Comparison of ENCODE assay signal across 8 cellular contexts in the genomic region with DNA sequence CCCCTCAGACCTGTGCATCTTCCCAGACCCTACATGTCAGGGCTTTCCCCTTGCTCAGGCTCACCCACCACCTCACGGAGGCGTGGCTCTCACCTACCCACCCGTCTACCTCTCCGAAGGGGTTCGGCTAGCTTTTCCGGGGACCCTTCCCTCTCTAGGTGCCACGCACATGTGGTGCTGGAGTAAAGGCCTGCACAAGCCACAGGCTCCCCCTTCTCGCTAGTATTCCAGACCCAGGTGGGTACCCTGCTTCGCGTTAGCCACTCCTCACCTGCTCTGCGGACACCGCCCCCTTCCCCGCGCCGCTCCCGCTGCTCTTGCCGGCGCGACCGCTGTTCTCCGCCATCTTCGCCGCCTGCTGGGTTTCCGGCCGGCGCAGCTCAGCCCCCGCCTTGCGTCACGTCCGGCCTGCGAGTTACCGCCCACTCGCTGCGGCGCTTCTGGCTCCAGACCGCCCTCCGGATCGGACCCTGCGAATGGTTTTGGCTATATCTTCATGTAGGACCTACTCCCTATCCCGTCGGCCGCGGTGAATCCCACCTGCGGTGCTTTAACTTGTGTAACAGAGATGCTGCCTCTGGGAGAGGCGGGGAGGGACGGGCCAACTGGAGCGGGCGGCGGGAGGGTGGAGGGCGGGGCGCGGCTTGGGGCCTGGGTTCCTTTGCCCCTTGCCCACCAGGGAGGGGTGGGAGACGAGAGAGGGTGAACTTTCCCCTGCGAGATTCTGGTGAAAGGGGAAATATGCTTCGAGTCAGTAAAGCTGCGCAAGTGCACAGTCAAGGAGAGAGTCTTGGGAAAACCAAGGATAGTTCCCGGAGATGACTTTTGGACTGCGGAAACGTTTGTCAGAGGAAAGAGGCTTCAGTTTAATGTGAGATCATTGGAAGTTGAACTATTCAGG. TPM values are rescaled to one million over a fixed set of nuclear protein-coding genes. Genes with fewer than 3 reads are reported as not detected.
DNase-seq lines count a peak whose midpoint lies in the region; ATAC-seq and TF ChIP-seq lines count a peak whose summit lies in the region.

A gene with protein sequence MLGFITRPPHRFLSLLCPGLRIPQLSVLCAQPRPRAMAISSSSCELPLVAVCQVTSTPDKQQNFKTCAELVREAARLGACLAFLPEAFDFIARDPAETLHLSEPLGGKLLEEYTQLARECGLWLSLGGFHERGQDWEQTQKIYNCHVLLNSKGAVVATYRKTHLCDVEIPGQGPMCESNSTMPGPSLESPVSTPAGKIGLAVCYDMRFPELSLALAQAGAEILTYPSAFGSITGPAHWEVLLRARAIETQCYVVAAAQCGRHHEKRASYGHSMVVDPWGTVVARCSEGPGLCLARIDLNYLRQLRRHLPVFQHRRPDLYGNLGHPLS (plus strand): TSS at position 425 of the 901 bp plus-strand sequence. CDS start 72 bp downstream, at position 497.
A gene with protein sequence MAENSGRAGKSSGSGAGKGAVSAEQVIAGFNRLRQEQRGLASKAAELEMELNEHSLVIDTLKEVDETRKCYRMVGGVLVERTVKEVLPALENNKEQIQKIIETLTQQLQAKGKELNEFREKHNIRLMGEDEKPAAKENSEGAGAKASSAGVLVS (minus strand): TSS at position 357 of the 901 bp plus-strand sequence. CDS start 11 bp downstream, at position 346.

- H3K36me3 Mint-ChIP-seq in Calu3 (ENCODE audit: insufficient read depth, unreplicated experiment): peaks cover 85% of the 10 kb centered on the region

- no peaks in the 10 kb centered on the region for H3K27me3 Mint-ChIP-seq in Calu3 (ENCODE audit: unreplicated experiment)

- peak within 1 kb of the TSS; percentile 98 for H3K4me3 ChIP-seq in HUES48 (ENCODE audit: low read depth, low read length)
- H3K4me3 ChIP-seq in OCI-LY7 (ENCODE audit: low read depth, low read length, poor library complexity, severe bottlenecking): peak within 1 kb of the TSS; percentile 87

- H3K9me3 ChIP-seq in HUES48 (ENCODE audit: control insufficient read depth, insufficient read depth, low read length) (no peaks in the 10 kb centered on the region), OCI-LY7 (ENCODE audit: low read length) (no peaks in the 10 kb centered on the region)

- H2AFZ ChIP-seq in OCI-LY7 (ENCODE audit: low read length): peak within 1 kb of the TSS; percentile 58

- BruUV-seq in Calu3 (replicated peaks; lab: Mats Ljungman, UMichigan): no TSS peak
- BruUV-seq in OCI-LY7 (replicated peaks; lab: Mats Ljungman, UMichigan): TSS peak; percentile 71

- peaks cover 52% of the 10 kb centered on the region for H3K4me1 Mint-ChIP-seq in Calu3 (ENCODE audit: low read depth, unreplicated experiment)

- H3K4me1 ChIP-seq in HUES48 (ENCODE audit: control insufficient read depth, insufficient read depth, low read length): peaks cover 13% of the 10 kb centered on the region
- peaks cover 45% of the 10 kb centered on the region for H3K4me1 ChIP-seq in OCI-LY7 (ENCODE audit: insufficient read depth, low read length, poor library complexity, severe bottlenecking)

- peak; percentile 0 for TF ChIP-seq CTCF in Calu3 (IDR thresholded peaks at IDR 0.05; ENCODE audit: unreplicated experiment)
- TF ChIP-seq CTCF in OCI-LY7 (conservative IDR thresholded peaks at IDR 0.05; ENCODE audit: low read length): 0 out of 2 replicates have a peak, but pooled peaks have one; percentile 14

- POLR2A ChIA-PET in OCI-LY7 (lab: Charles Lee): interaction anchor here (0.5 to 2.3 kb wide), 14 partner anchors 10 to 114 kb away, joined by 3 to 14 read pairs (median 3); a partner anchor contains a TSS

- H3K9ac ChIP-seq in HUES48 (ENCODE audit: low read depth, low read length): peak within 1 kb of the TSS; percentile 84

- peak; percentile 77 for ATAC-seq in GM21390 (IDR thresholded peaks at IDR 0.05; ENCODE audit: unreplicated experiment)

- CTCF ChIA-PET in Calu3 (lab: Charles Lee): interaction anchor here (0.7 to 1.6 kb wide), 6 partner anchors 10 to 32 kb away, joined by 3 to 8 read pairs (median 5); no protein-coding TSS in a partner anchor
- CTCF ChIA-PET in OCI-LY7 (lab: Charles Lee; ENCODE audit: unreplicated experiment): interaction anchor here (1.0 kb wide), 1 partner anchor 15 kb away, joined by 4 read pairs; a partner anchor contains a TSS

- H3K27me3 ChIP-seq in HUES48 (ENCODE audit: control insufficient read depth, insufficient read depth, low read length): no peaks in the 10 kb centered on the region

- H3K27ac Mint-ChIP-seq in Calu3 (ENCODE audit: unreplicated experiment): peak within 1 kb of the TSS; percentile 95

- peak within 1 kb of the TSS; percentile 99 for H3K4me3 Mint-ChIP-seq in Calu3 (ENCODE audit: low read depth, unreplicated experiment)

- peak within 1 kb of the TSS; percentile 99 for H3K27ac ChIP-seq in HUES48 (ENCODE audit: low read depth, low read length)
- peak within 1 kb of the TSS; percentile 53 for H3K27ac ChIP-seq in OCI-LY7 (ENCODE audit: low read depth, low read length, poor library complexity, severe bottlenecking)

- H3K9me3 Mint-ChIP-seq in Calu3 (ENCODE audit: low read depth, unreplicated experiment): no peaks in the 10 kb centered on the region

- peaks cover 6% of the 10 kb centered on the region; the same call in 1 of the 2 replicates for H4K20me1 ChIP-seq in OCI-LY7 (ENCODE audit: insufficient read depth, low read length)

- H3K36me3 ChIP-seq in HUES48 (ENCODE audit: control insufficient read depth, insufficient read depth, low read length) (peaks cover 36% of the 10 kb centered on the region), OCI-LY7 (ENCODE audit: insufficient read depth, low read length) (peaks cover 56% of the 10 kb centered on the region)

- no peaks in the 10 kb centered on the region for H3K9me2 ChIP-seq in OCI-LY7 (ENCODE audit: insufficient read depth, low read length)

- peaks cover 58% of the 10 kb centered on the region for H3K79me2 ChIP-seq in OCI-LY7 (ENCODE audit: insufficient read depth, low read depth, low read length)

- DNase-seq in Calu3 (peak; percentile 91), OCI-LY7 (ENCODE audit: low spot score) (peak; percentile 86), activated T-cell treated with anti-CD3 and anti-CD28 coated beads for 24 hours (ENCODE audit: low read depth) (peak; percentile 75), epidermal melanocyte (ENCODE audit: insufficient read length, low spot score) (peak; percentile 84), midbrain (lab: John Stamatoyannopoulos, UW) (peak; percentile 84)
- peak; percentile 82 to 83 for DNase-seq in stimulated activated CD8-positive, alpha-beta memory T cell treated with anti-CD3 and anti-CD28 coated beads, Interleukin-15, amount 100 ng/mL, for 48 hours (ENCODE audit: low read depth in 2 of 2)

- intact Hi-C loops in Calu3 (cut with micrococcal nuclease; ENCODE audit: unreplicated experiment): loop anchor here (2.0 kb wide), 1 partner anchor 15 kb away; a partner anchor contains a TSS
- intact Hi-C loops in OCI-LY7 (cut with micrococcal nuclease; ENCODE audit: unreplicated experiment): loop anchor here (2.0 kb wide), 1 partner anchor 49 kb away; a partner anchor contains a TSS

- peak within 1 kb of the TSS; percentile 98 for H3K4me2 ChIP-seq in OCI-LY7 (ENCODE audit: low read length)

RNA-seq across cellular contexts. Expression of the first gene that starts in this region (rescaled TPM):
- total RNA-seq in Calu3 (2022) (49.8 and 52.9 TPM in 2 replicates), OCI-LY7 (2022) (46.5 and 53.1 TPM in 2 replicates)
- 30.2 and 42.7 TPM in 2 replicates for total RNA-seq in OCI-LY7 (2014; rRNA removed; shearing (Covaris generic))

RNA-seq across cellular contexts. Expression of the second gene that starts in this region (rescaled TPM):
- 121 and 129 TPM in 2 replicates for total RNA-seq in Calu3 (2022)
- 52.7 and 55.6 TPM in 2 replicates for total RNA-seq in OCI-LY7 (2014; rRNA removed; shearing (Covaris generic))
- 79.5 and 95.3 TPM in 2 replicates for total RNA-seq in OCI-LY7 (2022)

Comparison
In these comparisons a context has a peak if more than half of its experiments do, and no peak if none do; other contexts are left out.
1. Peak in every context shown above with its lines: DNase-seq, ATAC-seq, H3K4me3 ChIP-seq and H3K27ac ChIP-seq.